In genomic region chr2:2238726-2239269, GRCh38 we compare ENCODE assay signal across 17 cellular contexts.
"Had no signal": no experiment of that assay in that cellular context is flagged by ENCODE, and none has a peak within 500 bp of the region (broad histone marks: within the 10 kb centered on the region; RNA-seq: fewer than 3 reads in every experiment).

No MANE protein-coding gene starts in this region.

- H3K4me1 ChIP-seq: colonic mucosa, gastrocnemius medialis, left ventricle myocardium inferior, psoas muscle, right lobe of liver, spleen had no signal

- H3K36me3 ChIP-seq: colonic mucosa, gastrocnemius medialis, left ventricle myocardium inferior, right lobe of liver, spleen, WERI-Rb-1 had no signal

- H3K4me3 ChIP-seq: colonic mucosa, gastrocnemius medialis, left ventricle myocardium inferior, psoas muscle, right lobe of liver, spleen had no signal

- DNase-seq: activated CD4-positive, alpha-beta T cell treated with anti-CD3 and anti-CD28 coated beads for 4 hours; activated naive CD4-positive, alpha-beta T cell treated with Interleukin-2 at 50 U/mL for 16 hours; colonic mucosa; effector CD4-positive, alpha-beta T cell; gastrocnemius medialis; left ventricle myocardium inferior; mesendoderm; occipital lobe; psoas muscle; spleen; stimulated activated CD4-positive, alpha-beta T cell treated with anti-CD3 and anti-CD28 coated beads, Interleukin-1b, Interleukin-23, amount 100 ng/mL, for 48 hours; stimulated activated naive CD4-positive, alpha-beta T cell; substantia nigra; T1000; trophoblast cell; WERI-Rb-1 had no signal

- ATAC-seq: gastrocnemius medialis, psoas muscle, right lobe of liver had no signal

- H3K27ac ChIP-seq: colonic mucosa, gastrocnemius medialis, left ventricle myocardium inferior, psoas muscle, right lobe of liver, spleen, WERI-Rb-1 had no signal

- H3K9me3 ChIP-seq: colonic mucosa, gastrocnemius medialis, left ventricle myocardium inferior, psoas muscle, right lobe of liver, spleen had no signal

- H3K27me3 ChIP-seq: colonic mucosa, gastrocnemius medialis, right lobe of liver had no signal
